39 cellular contexts compared by ENCODE assay signal in the genomic region with DNA sequence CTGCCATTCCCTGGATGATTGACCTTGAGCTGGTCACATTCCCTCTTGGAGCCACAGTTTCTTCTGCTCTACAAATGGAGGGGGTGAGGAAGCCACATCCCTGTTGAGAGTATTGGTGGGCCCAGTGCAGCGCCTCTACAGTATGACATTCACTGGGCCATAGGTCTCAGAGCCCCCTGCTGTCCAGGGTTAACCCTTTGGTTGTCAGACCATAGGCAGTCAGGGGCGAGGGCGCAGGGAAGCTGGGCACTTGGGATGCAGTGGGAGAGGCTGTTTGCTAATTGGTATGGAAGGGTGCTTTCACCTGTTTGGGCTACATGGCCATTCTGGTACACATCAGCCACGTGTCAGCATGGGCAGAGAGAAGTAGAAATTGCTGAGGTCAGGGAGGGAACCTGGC. TPM values are rescaled to one million over a fixed set of nuclear protein-coding genes. Genes with fewer than 3 reads are reported as not detected.
"Had no signal": no experiment of that assay in that cellular context is flagged by ENCODE, and none has a peak within 500 bp of the region (broad histone marks: within the 10 kb centered on the region; RNA-seq: fewer than 3 reads in every experiment).

No MANE protein-coding gene starts in this region.

- H3K4me1 Mint-ChIP-seq: activated CD4-positive, alpha-beta memory T cell treated with anti-CD3 and anti-CD28 coated beads, Interleukin-2, amount 10 ng/mL, durations not matched to agents 7 days and 5 days; activated CD4-positive, alpha-beta T cell treated with anti-CD3 and anti-CD28 coated beads for 36 hours; activated CD4-positive, alpha-beta T cell treated with anti-CD3 and anti-CD28 coated beads, Interleukin-2, amount 10 ng/mL, durations not matched to agents 7 days and 5 days; activated CD8-positive, alpha-beta memory T cell treated with anti-CD3 and anti-CD28 coated beads, Interleukin-2, amount 10 ng/mL, durations not matched to agents 7 days and 5 days; activated naive CD4-positive, alpha-beta T cell treated with anti-CD3 and anti-CD28 coated beads, Interleukin-2, amount 10 ng/mL, durations not matched to agents 7 days and 5 days; activated naive CD4-positive, alpha-beta T cell treated with anti-CD3 and anti-CD28 coated beads, Interleukin-2, amount 50 U/mL, for 24 hours; activated naive CD8-positive, alpha-beta T cell treated with anti-CD3 and anti-CD28 coated beads, Interleukin-2, amount 10 ng/mL, durations not matched to agents 7 days and 5 days; activated naive CD8-positive, alpha-beta T cell treated with anti-CD3 and anti-CD28 coated beads, Interleukin-2, amount 50 U/mL, for 24 hours; central memory CD8-positive, alpha-beta T cell; WTC11 had no signal

- H3K27ac Mint-ChIP-seq: activated CD4-positive, alpha-beta memory T cell treated with anti-CD3 and anti-CD28 coated beads, Interleukin-2, amount 10 ng/mL, durations not matched to agents 7 days and 5 days; activated CD4-positive, alpha-beta T cell treated with anti-CD3 and anti-CD28 coated beads for 36 hours; activated CD4-positive, alpha-beta T cell treated with anti-CD3 and anti-CD28 coated beads, Interleukin-2, amount 10 ng/mL, durations not matched to agents 7 days and 5 days; activated CD8-positive, alpha-beta memory T cell treated with anti-CD3 and anti-CD28 coated beads, Interleukin-2, amount 10 ng/mL, durations not matched to agents 7 days and 5 days; activated CD8-positive, alpha-beta T cell treated with anti-CD3 and anti-CD28 coated beads, Interleukin-2, amount 10 ng/mL, durations not matched to agents 7 days and 5 days; activated naive CD4-positive, alpha-beta T cell treated with anti-CD3 and anti-CD28 coated beads, Interleukin-2, amount 10 ng/mL, durations not matched to agents 7 days and 5 days; activated naive CD4-positive, alpha-beta T cell treated with anti-CD3 and anti-CD28 coated beads, Interleukin-2, amount 50 U/mL, for 24 hours; activated naive CD8-positive, alpha-beta T cell; activated naive CD8-positive, alpha-beta T cell treated with anti-CD3 and anti-CD28 coated beads, Interleukin-2, amount 10 ng/mL, durations not matched to agents 7 days and 5 days; activated naive CD8-positive, alpha-beta T cell treated with anti-CD3 and anti-CD28 coated beads, Interleukin-2, amount 50 U/mL, for 24 hours; activated T-cell treated with anti-CD3 and anti-CD28 coated beads, Interleukin-2, amount 50 U/mL, for 24 hours; activated T-helper 2 cell treated with anti-CD3 and anti-CD28 coated beads, Interferon-gamma antibody, Interleukin-2, Interleukin-4, amounts not matched to agents 10 μg/mL and 5 μg/mL and 100 μg/mL, durations not matched to agents 14 hours and 24 hours and 36 hours; T-helper 1 cell treated with Interleukin-12 subunit alpha and Interleukin-12 subunit beta and Interleukin-4 antibody, amounts not matched to agents 30 μg/mL and 1 μg/mL, for 36 hours; T-helper 2 cell treated with Interferon-gamma antibody and Interleukin-4, amounts not matched to agents 5 μg/mL and 100 μg/mL, for 36 hours; WTC11 had no signal

- H3K4me3 Mint-ChIP-seq: activated CD4-positive, alpha-beta memory T cell treated with anti-CD3 and anti-CD28 coated beads, Interleukin-2, amount 10 ng/mL, durations not matched to agents 7 days and 5 days; activated CD4-positive, alpha-beta T cell treated with anti-CD3 and anti-CD28 coated beads for 36 hours; activated CD4-positive, alpha-beta T cell treated with anti-CD3 and anti-CD28 coated beads, Interleukin-2, amount 10 ng/mL, durations not matched to agents 7 days and 5 days; activated CD8-positive, alpha-beta memory T cell treated with anti-CD3 and anti-CD28 coated beads, Interleukin-2, amount 10 ng/mL, durations not matched to agents 7 days and 5 days; activated CD8-positive, alpha-beta T cell treated with anti-CD3 and anti-CD28 coated beads, Interleukin-2, amount 10 ng/mL, durations not matched to agents 7 days and 5 days; activated naive CD4-positive, alpha-beta T cell treated with anti-CD3 and anti-CD28 coated beads, Interleukin-2, amount 10 ng/mL, durations not matched to agents 7 days and 5 days; activated naive CD4-positive, alpha-beta T cell treated with anti-CD3 and anti-CD28 coated beads, Interleukin-2, amount 50 U/mL, for 24 hours; activated naive CD8-positive, alpha-beta T cell; activated naive CD8-positive, alpha-beta T cell treated with anti-CD3 and anti-CD28 coated beads, Interleukin-2, amount 10 ng/mL, durations not matched to agents 7 days and 5 days; activated naive CD8-positive, alpha-beta T cell treated with anti-CD3 and anti-CD28 coated beads, Interleukin-2, amount 50 U/mL, for 24 hours; activated T-cell treated with anti-CD3 and anti-CD28 coated beads, Interleukin-2, amount 50 U/mL, for 24 hours; central memory CD8-positive, alpha-beta T cell; T-helper 1 cell treated with Interleukin-12 subunit alpha and Interleukin-12 subunit beta and Interleukin-4 antibody, amounts not matched to agents 30 μg/mL and 1 μg/mL, for 36 hours; T-helper 2 cell treated with Interferon-gamma antibody and Interleukin-4, amounts not matched to agents 5 μg/mL and 100 μg/mL, for 36 hours had no signal

- H3K4me1 ChIP-seq: ascending aorta had no signal

- H3K4me3 ChIP-seq: ascending aorta, cardiac muscle cell had no signal

- H3K27me3 Mint-ChIP-seq: activated CD8-positive, alpha-beta memory T cell treated with anti-CD3 and anti-CD28 coated beads, Interleukin-2, amount 10 ng/mL, durations not matched to agents 7 days and 5 days had no signal

- H3K36me3 Mint-ChIP-seq: activated CD8-positive, alpha-beta memory T cell treated with anti-CD3 and anti-CD28 coated beads, Interleukin-2, amount 10 ng/mL, durations not matched to agents 7 days and 5 days; activated naive CD4-positive, alpha-beta T cell treated with anti-CD3 and anti-CD28 coated beads, Interleukin-2, amount 10 ng/mL, durations not matched to agents 7 days and 5 days; activated naive CD4-positive, alpha-beta T cell treated with anti-CD3 and anti-CD28 coated beads, Interleukin-2, amount 50 U/mL, for 24 hours; activated naive CD8-positive, alpha-beta T cell; activated naive CD8-positive, alpha-beta T cell treated with anti-CD3 and anti-CD28 coated beads, Interleukin-2, amount 10 ng/mL, durations not matched to agents 7 days and 5 days; brain; WTC11 had no signal

- H3K27me3 ChIP-seq: ascending aorta, cardiac muscle cell had no signal

- H3K9me3 ChIP-seq: ascending aorta had no signal

- DNase-seq: activated CD4-positive, alpha-beta memory T cell treated with anti-CD3 and anti-CD28 coated beads, Interleukin-2, amount 10 ng/mL, durations not matched to agents 7 days and 5 days; activated CD4-positive, alpha-beta T cell treated with anti-CD3 and anti-CD28 coated beads for 1 hour; activated CD4-positive, alpha-beta T cell treated with anti-CD3 and anti-CD28 coated beads for 36 hours; activated CD4-positive, alpha-beta T cell treated with anti-CD3 and anti-CD28 coated beads for 48 hours; activated CD4-positive, alpha-beta T cell treated with anti-CD3 and anti-CD28 coated beads, Interleukin-2, amount 10 ng/mL, durations not matched to agents 7 days and 5 days; activated CD4-positive, alpha-beta T cell treated with anti-CD3 and anti-CD28 coated beads, Interleukin-2, amount 50 U/mL, for 48 hours; activated CD4-positive, CD25-positive, alpha-beta regulatory T cell; activated CD8-positive, alpha-beta memory T cell treated with anti-CD3 and anti-CD28 coated beads for 24 hours; activated CD8-positive, alpha-beta memory T cell treated with anti-CD3 and anti-CD28 coated beads, Interleukin-2, amount 10 ng/mL, durations not matched to agents 7 days and 5 days; activated CD8-positive, alpha-beta memory T cell treated with anti-CD3 and anti-CD28 coated beads, Interleukin-2, amount 50 U/mL, for 48 hours; activated CD8-positive, alpha-beta T cell treated with anti-CD3 and anti-CD28 coated beads, Interleukin-2, amount 10 ng/mL, durations not matched to agents 7 days and 5 days; activated effector memory CD4-positive, alpha-beta T cell treated with Interleukin-2 at 50 U/mL for 16 hours; activated gamma-delta T cell; activated naive CD4-positive, alpha-beta T cell treated with anti-CD3 and anti-CD28 coated beads, Interleukin-2, amount 10 ng/mL, durations not matched to agents 7 days and 5 days; activated naive CD4-positive, alpha-beta T cell treated with Interleukin-2 at 50 U/mL for 16 hours; activated naive CD8-positive, alpha-beta T cell treated with anti-CD3 and anti-CD28 coated beads, Interleukin-2, amount 10 ng/mL, durations not matched to agents 7 days and 5 days; activated naive CD8-positive, alpha-beta T cell treated with anti-CD3 and anti-CD28 coated beads, Interleukin-2, amount 50 U/mL, for 24 hours; activated T-cell treated with anti-CD3 and anti-CD28 coated beads, Interleukin-2, amount 50 U/mL, for 24 hours; activated T-cell treated with anti-CD3 and anti-CD28 coated beads, Interleukin-2, amount 50 U/mL, for 48 hours; amygdala; anterior cingulate cortex; caudate nucleus; SW 1271; T-helper 1 cell; T-helper 2 cell; T-helper 9 cell had no signal

- H3K9me3 Mint-ChIP-seq: activated CD4-positive, alpha-beta memory T cell treated with anti-CD3 and anti-CD28 coated beads, Interleukin-2, amount 10 ng/mL, durations not matched to agents 7 days and 5 days; activated CD4-positive, alpha-beta T cell treated with anti-CD3 and anti-CD28 coated beads, Interleukin-2, amount 10 ng/mL, durations not matched to agents 7 days and 5 days; activated naive CD4-positive, alpha-beta T cell treated with anti-CD3 and anti-CD28 coated beads, Interleukin-2, amount 10 ng/mL, durations not matched to agents 7 days and 5 days; activated naive CD4-positive, alpha-beta T cell treated with anti-CD3 and anti-CD28 coated beads, Interleukin-2, amount 50 U/mL, for 24 hours; activated naive CD8-positive, alpha-beta T cell treated with anti-CD3 and anti-CD28 coated beads, Interleukin-2, amount 10 ng/mL, durations not matched to agents 7 days and 5 days; activated naive CD8-positive, alpha-beta T cell treated with anti-CD3 and anti-CD28 coated beads, Interleukin-2, amount 50 U/mL, for 24 hours; activated T-cell treated with anti-CD3 and anti-CD28 coated beads, Interleukin-2, amount 50 U/mL, for 24 hours; activated T-helper 2 cell treated with anti-CD3 and anti-CD28 coated beads, Interferon-gamma antibody, Interleukin-2, Interleukin-4, amounts not matched to agents 10 μg/mL and 5 μg/mL and 100 μg/mL, durations not matched to agents 14 hours and 24 hours and 36 hours; central memory CD8-positive, alpha-beta T cell; T-helper 1 cell treated with Interleukin-12 subunit alpha and Interleukin-12 subunit beta and Interleukin-4 antibody, amounts not matched to agents 30 μg/mL and 1 μg/mL, for 36 hours; T-helper 2 cell treated with Interferon-gamma antibody and Interleukin-4, amounts not matched to agents 5 μg/mL and 100 μg/mL, for 36 hours had no signal

- H3K36me3 ChIP-seq: ascending aorta, cardiac muscle cell had no signal

- H3K27ac ChIP-seq: ascending aorta, cardiac muscle cell, VCaP had no signal

RNA-seq across cellular contexts. Expression of a gene that starts 27.3 kb away (rescaled TPM):
- total RNA-seq: activated CD4-positive, alpha-beta memory T cell treated with anti-CD3 and anti-CD28 coated beads, Interleukin-2, amount 10 ng/mL, durations not matched to agents 7 days and 5 days; activated CD4-positive, alpha-beta T cell treated with anti-CD3 and anti-CD28 coated beads for 36 hours; activated CD4-positive, alpha-beta T cell treated with anti-CD3 and anti-CD28 coated beads, Interleukin-2, amount 10 ng/mL, durations not matched to agents 7 days and 5 days; activated CD8-positive, alpha-beta memory T cell treated with anti-CD3 and anti-CD28 coated beads, Interleukin-2, amount 10 ng/mL, durations not matched to agents 7 days and 5 days; activated CD8-positive, alpha-beta T cell treated with anti-CD3 and anti-CD28 coated beads, Interleukin-2, amount 10 ng/mL, durations not matched to agents 7 days and 5 days; activated naive CD8-positive, alpha-beta T cell treated with anti-CD3 and anti-CD28 coated beads, Interleukin-2, amount 10 ng/mL, durations not matched to agents 7 days and 5 days; activated T-helper 2 cell treated with anti-CD3 and anti-CD28 coated beads, Interferon-gamma antibody, Interleukin-2, Interleukin-4, amounts not matched to agents 10 μg/mL and 5 μg/mL and 100 μg/mL, durations not matched to agents 14 hours and 24 hours and 36 hours; bronchial epithelial cell had no signal

RNA-seq across cellular contexts. Expression of a gene that starts 27.6 kb away (rescaled TPM):
- total RNA-seq: activated CD4-positive, alpha-beta memory T cell treated with anti-CD3 and anti-CD28 coated beads, Interleukin-2, amount 10 ng/mL, durations not matched to agents 7 days and 5 days; activated CD4-positive, alpha-beta T cell treated with anti-CD3 and anti-CD28 coated beads for 36 hours; activated CD4-positive, alpha-beta T cell treated with anti-CD3 and anti-CD28 coated beads, Interleukin-2, amount 10 ng/mL, durations not matched to agents 7 days and 5 days; activated CD8-positive, alpha-beta memory T cell treated with anti-CD3 and anti-CD28 coated beads, Interleukin-2, amount 10 ng/mL, durations not matched to agents 7 days and 5 days; activated CD8-positive, alpha-beta T cell treated with anti-CD3 and anti-CD28 coated beads, Interleukin-2, amount 10 ng/mL, durations not matched to agents 7 days and 5 days; activated naive CD8-positive, alpha-beta T cell treated with anti-CD3 and anti-CD28 coated beads, Interleukin-2, amount 10 ng/mL, durations not matched to agents 7 days and 5 days; activated T-helper 2 cell treated with anti-CD3 and anti-CD28 coated beads, Interferon-gamma antibody, Interleukin-2, Interleukin-4, amounts not matched to agents 10 μg/mL and 5 μg/mL and 100 μg/mL, durations not matched to agents 14 hours and 24 hours and 36 hours; ascending aorta; bronchial epithelial cell; cardiac muscle cell; WTC11 had no signal
- polyA plus RNA-seq: adipose tissue, cardiac muscle cell had no signal
